Comparison of ENCODE assay signal across 28 cellular contexts in genomic region chr19:56097306-56097705, GRCh38.
"Had no signal": no experiment of that assay in that cellular context is flagged by ENCODE, and none has a peak within 500 bp of the region (broad histone marks: within the 10 kb centered on the region; RNA-seq: fewer than 3 reads in every experiment).

No MANE protein-coding gene starts in this region.

- H3K9me3 Mint-ChIP-seq: activated T-cell treated with anti-CD3 and anti-CD28 coated beads, Interleukin-2, amount 50 U/mL, for 72 hours had no signal

- H3K4me3 Mint-ChIP-seq: activated CD4-positive, alpha-beta T cell treated with anti-CD3 and anti-CD28 coated beads for 36 hours; activated CD8-positive, alpha-beta memory T cell treated with anti-CD3 and anti-CD28 coated beads, Interleukin-2, amount 10 ng/mL, durations not matched to agents 7 days and 5 days; activated CD8-positive, alpha-beta T cell treated with anti-CD3 and anti-CD28 coated beads, Interleukin-2, amount 10 ng/mL, durations not matched to agents 7 days and 5 days; activated naive CD4-positive, alpha-beta T cell treated with anti-CD3 and anti-CD28 coated beads for 36 hours; activated naive CD8-positive, alpha-beta T cell treated with anti-CD3 and anti-CD28 coated beads for 36 hours; activated T-cell treated with anti-CD3 and anti-CD28 coated beads, Interleukin-2, amount 50 U/mL, for 72 hours; brain; nephron had no signal

- FAIRE-seq: endothelial cell of umbilical vein, keratinocyte had no signal

- H3K4me3 ChIP-seq: adrenal gland, ascending aorta, gastroesophageal sphincter, lung, ovary, testis, transverse colon had no signal

- H3K36me3 ChIP-seq: ovary had no signal

- H3K4me1 Mint-ChIP-seq: activated CD4-positive, alpha-beta T cell treated with anti-CD3 and anti-CD28 coated beads for 36 hours; activated CD8-positive, alpha-beta memory T cell treated with anti-CD3 and anti-CD28 coated beads, Interleukin-2, amount 10 ng/mL, durations not matched to agents 7 days and 5 days; brain; nephron had no signal

- H3K4me1 ChIP-seq: adrenal gland, ascending aorta, testis, transverse colon had no signal

- DNase-seq: activated CD4-positive, alpha-beta T cell treated with anti-CD3 and anti-CD28 coated beads for 36 hours; activated CD4-positive, CD25-positive, alpha-beta regulatory T cell; activated CD8-positive, alpha-beta memory T cell treated with anti-CD3 and anti-CD28 coated beads, Interleukin-2, amount 10 ng/mL, durations not matched to agents 7 days and 5 days; activated CD8-positive, alpha-beta T cell treated with anti-CD3 and anti-CD28 coated beads, Interleukin-2, amount 10 ng/mL, durations not matched to agents 7 days and 5 days; activated effector memory CD4-positive, alpha-beta T cell treated with Interleukin-2 at 50 U/mL for 16 hours; activated naive CD4-positive, alpha-beta T cell treated with anti-CD3 and anti-CD28 coated beads for 36 hours; activated naive CD8-positive, alpha-beta T cell treated with anti-CD3 and anti-CD28 coated beads for 36 hours; activated T-cell treated with anti-CD3 and anti-CD28 coated beads, Interleukin-2, amount 50 U/mL, for 72 hours; adrenal gland; caudate nucleus; hippocampal formation; mesendoderm; retina; stimulated activated CD4-positive, alpha-beta T cell treated with anti-CD3 and anti-CD28 coated beads, Interleukin-2, amount 100 ng/mL, for 48 hours; stimulated activated naive CD8-positive, alpha-beta T cell treated with anti-CD3 and anti-CD28 coated beads, Interleukin-15, Interleukin-2, amounts not matched to agents 100 U/mL and 50 U/mL, for 24 hours; T-helper 1 cell; transverse colon had no signal

- H3K27ac ChIP-seq: adrenal gland, ascending aorta, gastroesophageal sphincter, neutrophil, ovary, testis, transverse colon had no signal

- H3K27me3 Mint-ChIP-seq: activated CD4-positive, alpha-beta T cell treated with anti-CD3 and anti-CD28 coated beads for 36 hours; activated CD8-positive, alpha-beta memory T cell treated with anti-CD3 and anti-CD28 coated beads, Interleukin-2, amount 10 ng/mL, durations not matched to agents 7 days and 5 days; activated naive CD8-positive, alpha-beta T cell treated with anti-CD3 and anti-CD28 coated beads for 36 hours; progenitor cell of endocrine pancreas had no signal

- ATAC-seq: activated CD4-positive, alpha-beta T cell treated with anti-CD3 and anti-CD28 coated beads for 36 hours; activated CD8-positive, alpha-beta memory T cell treated with anti-CD3 and anti-CD28 coated beads, Interleukin-2, amount 10 ng/mL, durations not matched to agents 7 days and 5 days; activated CD8-positive, alpha-beta T cell treated with anti-CD3 and anti-CD28 coated beads, Interleukin-2, amount 10 ng/mL, durations not matched to agents 7 days and 5 days; activated T-cell treated with anti-CD3 and anti-CD28 coated beads, Interleukin-2, amount 50 U/mL, for 72 hours; gastroesophageal sphincter; stimulated activated naive CD8-positive, alpha-beta T cell treated with anti-CD3 and anti-CD28 coated beads, Interleukin-15, Interleukin-2, amounts not matched to agents 100 U/mL and 50 U/mL, for 24 hours had no signal

- H3K27me3 ChIP-seq: adrenal gland, ascending aorta, gastroesophageal sphincter, neutrophil, ovary, testis, transverse colon had no signal

- H3K9me3 ChIP-seq: adrenal gland, ascending aorta, gastroesophageal sphincter, neutrophil, ovary, testis, transverse colon had no signal

- H3K27ac Mint-ChIP-seq: activated CD4-positive, alpha-beta T cell treated with anti-CD3 and anti-CD28 coated beads for 36 hours; activated CD8-positive, alpha-beta memory T cell treated with anti-CD3 and anti-CD28 coated beads, Interleukin-2, amount 10 ng/mL, durations not matched to agents 7 days and 5 days; activated CD8-positive, alpha-beta T cell treated with anti-CD3 and anti-CD28 coated beads, Interleukin-2, amount 10 ng/mL, durations not matched to agents 7 days and 5 days; activated naive CD4-positive, alpha-beta T cell treated with anti-CD3 and anti-CD28 coated beads for 36 hours; activated naive CD8-positive, alpha-beta T cell treated with anti-CD3 and anti-CD28 coated beads for 36 hours; activated T-cell treated with anti-CD3 and anti-CD28 coated beads, Interleukin-2, amount 50 U/mL, for 72 hours; brain; nephron; progenitor cell of endocrine pancreas had no signal
